2 cellular contexts compared by ENCODE assay signal in genomic region chr5:142835540-142835939, GRCh38.
TF ChIP-seq lines count a peak whose summit lies in the region.

No MANE protein-coding gene starts in this region.

TF ChIP-seq in HepG2, 621 proteins besides CTCF, POLR2A, EP300 and RAD21:
- no peak for TF ChIP-seq NFKB2 (CRISPR knock-in tag; IDR thresholded peaks at IDR 0.05; ENCODE audit: borderline replicate concordance)

TF ChIP-seq in A549, 52 proteins besides CTCF, POLR2A, EP300 and RAD21:
- no peak for TF ChIP-seq EHF (CRISPR knock-in tag; IDR thresholded peaks at IDR 0.05)
- TF ChIP-seq NFE2L2 (conservative IDR thresholded peaks at IDR 0.05; ENCODE audit: low read length): no peak
- no peak for TF ChIP-seq KDM5A (IDR thresholded peaks at IDR 0.05)
- TF ChIP-seq ZNF302 (CRISPR knock-in tag; IDR thresholded peaks at IDR 0.05): no peak
- TF ChIP-seq SREBF2 (IDR thresholded peaks at IDR 0.05): no peak
- TF ChIP-seq FOSL2 (IDR thresholded peaks at IDR 0.05): no peak
- TF ChIP-seq FOSL2 (CRISPR knock-in tag; IDR thresholded peaks at IDR 0.05): no peak
- TF ChIP-seq HES2 (IDR thresholded peaks at IDR 0.05): no peak
- no peak for TF ChIP-seq REST (IDR thresholded peaks at IDR 0.05)
- no peak for TF ChIP-seq PHF8 (IDR thresholded peaks at IDR 0.05; ENCODE audit: borderline replicate concordance, low read depth)
